In genomic region chr2:36359006-36359580, GRCh38 we compare ENCODE assay signal across 1 cellular context.
TF ChIP-seq lines count a peak whose summit lies in the region.

No MANE protein-coding gene starts in this region.

TF ChIP-seq in WTC11, 78 proteins besides CTCF, POLR2A, EP300 and RAD21 (continued from another document):
- TF ChIP-seq, protein P1, sequence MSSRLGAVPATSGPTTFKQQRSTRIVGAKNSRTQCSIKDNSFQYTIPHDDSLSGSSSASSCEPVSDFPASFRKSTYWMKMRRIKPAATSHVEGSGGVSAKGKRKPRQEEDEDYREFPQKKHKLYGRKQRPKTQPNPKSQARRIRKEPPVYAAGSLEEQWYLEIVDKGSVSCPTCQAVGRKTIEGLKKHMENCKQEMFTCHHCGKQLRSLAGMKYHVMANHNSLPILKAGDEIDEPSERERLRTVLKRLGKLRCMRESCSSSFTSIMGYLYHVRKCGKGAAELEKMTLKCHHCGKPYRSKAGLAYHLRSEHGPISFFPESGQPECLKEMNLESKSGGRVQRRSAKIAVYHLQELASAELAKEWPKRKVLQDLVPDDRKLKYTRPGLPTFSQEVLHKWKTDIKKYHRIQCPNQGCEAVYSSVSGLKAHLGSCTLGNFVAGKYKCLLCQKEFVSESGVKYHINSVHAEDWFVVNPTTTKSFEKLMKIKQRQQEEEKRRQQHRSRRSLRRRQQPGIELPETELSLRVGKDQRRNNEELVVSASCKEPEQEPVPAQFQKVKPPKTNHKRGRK (CRISPR knock-in tag; IDR thresholded peaks at IDR 0.05; ENCODE audit: borderline replicate concordance): no peak
- TF ChIP-seq ESRRA (CRISPR knock-in tag; IDR thresholded peaks at IDR 0.05; ENCODE audit: borderline replicate concordance): no peak
- TF ChIP-seq GRHL2 (CRISPR knock-in tag; IDR thresholded peaks at IDR 0.05; ENCODE audit: insufficient replicate concordance, severe bottlenecking): no peak
